16 cellular contexts compared by ENCODE assay signal in the genomic region with DNA sequence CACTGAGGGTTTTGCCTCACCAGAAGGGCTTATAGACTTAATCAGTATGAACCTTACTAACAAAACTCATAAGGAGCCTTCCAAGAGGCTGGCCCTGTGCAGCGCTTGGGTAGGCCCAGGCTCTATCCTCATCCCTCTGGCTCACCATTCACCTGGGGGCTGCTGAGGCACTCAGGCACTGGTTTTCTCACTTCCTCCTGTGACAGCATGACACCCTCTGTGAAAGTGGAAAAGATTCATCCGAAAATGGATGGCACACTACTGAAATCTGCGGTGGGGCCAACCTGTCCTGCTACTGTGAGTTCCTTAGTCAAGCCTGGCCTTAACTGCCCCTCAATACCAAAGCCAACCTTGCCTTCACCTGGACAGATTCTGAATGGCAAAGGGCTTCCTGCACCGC. TPM values are rescaled to one million over a fixed set of nuclear protein-coding genes. Genes with fewer than 3 reads are reported as not detected.
DNase-seq lines count a peak whose midpoint lies in the region; ATAC-seq and TF ChIP-seq lines count a peak whose summit lies in the region.
"Had no signal": no experiment of that assay in that cellular context is flagged by ENCODE, and none has a peak within 500 bp of the region (broad histone marks: within the 10 kb centered on the region; RNA-seq: fewer than 3 reads in every experiment).

No MANE protein-coding gene starts in this region.

- no peak for ATAC-seq in natural killer cell
- ATAC-seq in natural killer cell treated with Interleukin-12 subunit alpha and Interleukin-12 subunit beta and Interleukin-15 and Interleukin-18, amount 100 ng/mL, for 72 hours = no peak
- no peak for ATAC-seq in activated naive CD8-positive, alpha-beta T cell treated with anti-CD3 and anti-CD28 coated beads, Interleukin-2, amount 50 U/mL, for 24 hours
- no peak for ATAC-seq in GM19455 (IDR thresholded peaks at IDR 0.05; ENCODE audit: unreplicated experiment)
- no peak for ATAC-seq in HG03457 (IDR thresholded peaks at IDR 0.05; ENCODE audit: unreplicated experiment)
- ATAC-seq: Panc1 had no signal

- no peaks in the 10 kb centered on the region for H3K9me3 ChIP-seq in MM.1S (replicated peaks; ENCODE audit: insufficient read depth, low read length)
- H3K9me3 ChIP-seq in stomach smooth muscle (ENCODE audit: control insufficient read depth in 2 of 2, low read length in 2 of 2) = no peaks in the 10 kb centered on the region
- H3K9me3 ChIP-seq: ascending aorta had no signal

- no peaks in the 10 kb centered on the region for H3K9me2 ChIP-seq in MM.1S (replicated peaks; ENCODE audit: insufficient read depth, low read length)

- H3K36me3 Mint-ChIP-seq in natural killer cell = peaks cover 9% of the 10 kb centered on the region
- peaks cover 32% of the 10 kb centered on the region for H3K36me3 Mint-ChIP-seq in natural killer cell treated with Interleukin-12 subunit alpha and Interleukin-12 subunit beta and Interleukin-15 and Interleukin-18, amount 100 ng/mL, for 72 hours
- H3K36me3 Mint-ChIP-seq in activated naive CD8-positive, alpha-beta T cell treated with anti-CD3 and anti-CD28 coated beads, Interleukin-2, amount 50 U/mL, for 24 hours (ENCODE audit: low read depth) = peaks cover 43% of the 10 kb centered on the region

- peaks cover 57 to 67% of the 10 kb centered on the region in 2 donors for H3K4me1 Mint-ChIP-seq in natural killer cell
- peaks cover 61 to 70% of the 10 kb centered on the region in 2 donors for H3K4me1 Mint-ChIP-seq in natural killer cell treated with Interleukin-12 subunit alpha and Interleukin-12 subunit beta and Interleukin-15 and Interleukin-18, amount 100 ng/mL, for 72 hours (ENCODE audit: low read depth in 2 of 2)
- H3K4me1 Mint-ChIP-seq in activated naive CD8-positive, alpha-beta T cell treated with anti-CD3 and anti-CD28 coated beads, Interleukin-2, amount 50 U/mL, for 24 hours = peaks cover 71% of the 10 kb centered on the region

- no peaks in the 10 kb centered on the region for H3K9me3 Mint-ChIP-seq in natural killer cell
- no peaks in the 10 kb centered on the region for H3K9me3 Mint-ChIP-seq in natural killer cell treated with Interleukin-12 subunit alpha and Interleukin-12 subunit beta and Interleukin-15 and Interleukin-18, amount 100 ng/mL, for 72 hours
- no peaks in the 10 kb centered on the region for H3K9me3 Mint-ChIP-seq in activated naive CD8-positive, alpha-beta T cell treated with anti-CD3 and anti-CD28 coated beads, Interleukin-2, amount 50 U/mL, for 24 hours
- H3K9me3 Mint-ChIP-seq: neural crest cell had no signal

- H3K4me3 ChIP-seq in MM.1S (ENCODE audit: low read length) = no peak overlapping the region
- H3K4me3 ChIP-seq in stomach smooth muscle (ENCODE audit: low read length in 2 of 2) = no peak overlapping the region
- H3K4me3 ChIP-seq: ascending aorta, hepatocyte, smooth muscle cell had no signal

- peak overlapping the region; percentile 2 to 52 for H3K27ac Mint-ChIP-seq in natural killer cell
- peak overlapping the region in 1 of 2 donors; percentile 35 for H3K27ac Mint-ChIP-seq in natural killer cell treated with Interleukin-12 subunit alpha and Interleukin-12 subunit beta and Interleukin-15 and Interleukin-18, amount 100 ng/mL, for 72 hours
- H3K27ac Mint-ChIP-seq in activated naive CD8-positive, alpha-beta T cell treated with anti-CD3 and anti-CD28 coated beads, Interleukin-2, amount 50 U/mL, for 24 hours = peak overlapping the region; percentile 28

- no peak for DNase-seq in natural killer cell
- no peak for DNase-seq in natural killer cell treated with Interleukin-12 subunit alpha and Interleukin-12 subunit beta and Interleukin-15 and Interleukin-18, amount 100 ng/mL, for 72 hours (ENCODE audit: low spot score)
- DNase-seq in MM.1S = no peak
- no peak for DNase-seq in activated naive CD8-positive, alpha-beta T cell treated with anti-CD3 and anti-CD28 coated beads, Interleukin-2, amount 50 U/mL, for 24 hours
- no peak for DNase-seq in amniotic stem cell (lab: John Stamatoyannopoulos, UW)
- DNase-seq: NCI-H1417 treated with DMSO at 0.1 percent for 48 hours; NCI-H526 treated with DMSO at 0.1 percent for 48 hours; stimulated activated CD4-positive, alpha-beta T cell treated with anti-CD3 and anti-CD28 coated beads, Interleukin-4, amount 100 ng/mL, for 24 hours had no signal

- no peak overlapping the region for H3K4me2 ChIP-seq in MM.1S (ENCODE audit: low read depth, low read length)
- H3K4me2 ChIP-seq: hepatocyte, smooth muscle cell had no signal

- H3K27ac ChIP-seq in MM.1S (ENCODE audit: low read length) (peak overlapping the region; percentile 9; the same call in 1 of the 2 replicates), stomach smooth muscle (ENCODE audit: low read length) (peak overlapping the region; percentile 19)
- H3K27ac ChIP-seq: ascending aorta, hepatocyte had no signal

- no peak overlapping the region for H3K9ac ChIP-seq in MM.1S (ENCODE audit: low read length)
- H3K9ac ChIP-seq in stomach smooth muscle (ENCODE audit: low read length in 2 of 2) = no peak overlapping the region

- H3K27me3 ChIP-seq in MM.1S (replicated peaks; ENCODE audit: insufficient read depth, low read length) (no peaks in the 10 kb centered on the region), stomach smooth muscle (ENCODE audit: control insufficient read depth in 1 of 2, insufficient read depth in 2 of 2, low read length in 2 of 2) (no peaks in the 10 kb centered on the region)
- H3K27me3 ChIP-seq: ascending aorta, hepatocyte had no signal

- H3K27me3 Mint-ChIP-seq in natural killer cell (ENCODE audit: low read depth in 2 of 2) = no peaks in the 10 kb centered on the region
- H3K27me3 Mint-ChIP-seq in natural killer cell treated with Interleukin-12 subunit alpha and Interleukin-12 subunit beta and Interleukin-15 and Interleukin-18, amount 100 ng/mL, for 72 hours = no peaks in the 10 kb centered on the region
- H3K27me3 Mint-ChIP-seq in activated naive CD8-positive, alpha-beta T cell treated with anti-CD3 and anti-CD28 coated beads, Interleukin-2, amount 50 U/mL, for 24 hours = no peaks in the 10 kb centered on the region

- H3K36me3 ChIP-seq in MM.1S (replicated peaks; ENCODE audit: insufficient read depth, low read length) (peaks cover 2% of the 10 kb centered on the region; the same call in 1 of the 2 replicates), stomach smooth muscle (ENCODE audit: control insufficient read depth in 2 of 2, insufficient read depth in 2 of 2, low read length in 2 of 2) (peaks cover 12 to 21% of the 10 kb centered on the region in 2 donors)

- H4K20me1 ChIP-seq in MM.1S (ENCODE audit: insufficient read depth, low read length) = no peaks in the 10 kb centered on the region

- TF ChIP-seq CTCF in natural killer cell (IDR thresholded peaks at IDR 0.05) (no peak), MM.1S (IDR thresholded peaks at IDR 0.05; ENCODE audit: low read length) (no peak)

- no peaks in the 10 kb centered on the region for H3K4me1 ChIP-seq in MM.1S (ENCODE audit: low read length)
- peaks cover 12% of the 10 kb centered on the region for H3K4me1 ChIP-seq in stomach smooth muscle (ENCODE audit: control insufficient read depth, insufficient read depth, low read length)

- peaks cover 23% of the 10 kb centered on the region for H3K79me2 ChIP-seq in MM.1S (ENCODE audit: low read length)

- intact Hi-C loops in natural killer cell (cut with micrococcal nuclease) = no loop called here

- no peak overlapping the region for H2AFZ ChIP-seq in MM.1S (ENCODE audit: low read length)
- H2AFZ ChIP-seq: hepatocyte had no signal

- H3K4me3 Mint-ChIP-seq in natural killer cell = no peak overlapping the region
- no peak overlapping the region for H3K4me3 Mint-ChIP-seq in natural killer cell treated with Interleukin-12 subunit alpha and Interleukin-12 subunit beta and Interleukin-15 and Interleukin-18, amount 100 ng/mL, for 72 hours
- no peak overlapping the region for H3K4me3 Mint-ChIP-seq in activated naive CD8-positive, alpha-beta T cell treated with anti-CD3 and anti-CD28 coated beads, Interleukin-2, amount 50 U/mL, for 24 hours
- H3K4me3 Mint-ChIP-seq: neural crest cell had no signal

- no peaks in the 10 kb centered on the region for H3F3A ChIP-seq in MM.1S (ENCODE audit: insufficient read depth, low read length)

RNA-seq across cellular contexts. Expression of a gene that starts 41.3 kb away (rescaled TPM):
- total RNA-seq in natural killer cell = 100 to 1,000 TPM in 2 of 3 donors, 10 to 100 TPM in 1; 84.4 to 105 (median 102) TPM
- 10 to 100 TPM; 82.7 to 95.7 TPM for total RNA-seq in natural killer cell treated with Interleukin-12 subunit alpha and Interleukin-12 subunit beta and Interleukin-15 and Interleukin-18, amount 100 ng/mL, for 72 hours
